Comparison of ENCODE assay signal across 1 cellular context in genomic region chr14:93894992-93895391, GRCh38.
TF ChIP-seq lines count a peak whose summit lies in the region.

No MANE protein-coding gene starts in this region.

TF ChIP-seq in HCT116, 20 proteins besides CTCF, POLR2A, EP300 and RAD21 (continued from another document):
- TF ChIP-seq MAX (IDR thresholded peaks at IDR 0.05) (no peak), SP1 (IDR thresholded peaks at IDR 0.05; ENCODE audit: low read depth) (no peak), ATF3 (IDR thresholded peaks at IDR 0.05) (no peak)
